8 cellular contexts compared by ENCODE assay signal in genomic region chr13:91809161-91809560, GRCh38.
"Had no signal": no experiment of that assay in that cellular context is flagged by ENCODE, and none has a peak within 500 bp of the region (broad histone marks: within the 10 kb centered on the region; RNA-seq: fewer than 3 reads in every experiment).

No MANE protein-coding gene starts in this region.

- DNase-seq: GOT3, H9, HCEC 1CT, HFFc6, IMR-90, KG1 had no signal

- FAIRE-seq: K562 had no signal

- ATAC-seq: K562 had no signal

- H3K4me3 ChIP-seq: K562 had no signal

- H3K27ac ChIP-seq: HL-60 had no signal
